8 cellular contexts compared by ENCODE assay signal in genomic region chr2:68467077-68467960, GRCh38. TPM values are rescaled to one million over a fixed set of nuclear protein-coding genes. Genes with fewer than 3 reads are reported as not detected.
DNase-seq lines count a peak whose midpoint lies in the region; ATAC-seq and TF ChIP-seq lines count a peak whose summit lies in the region.

Gene APLF (plus strand): TSS chr2:68467585. CDS start chr2:68467732, 147 bp downstream.
Gene FBXO48 (minus strand): TSS chr2:68467294. CDS start chr2:68465145, 2,149 bp downstream.

- no peaks in the 10 kb centered on the region for H3K9me3 Mint-ChIP-seq in immature natural killer cell

- ATAC-seq in GM19025 (IDR thresholded peaks at IDR 0.05; ENCODE audit: low read depth, unreplicated experiment): peak; percentile 92
- ATAC-seq in HG03280 (IDR thresholded peaks at IDR 0.05; ENCODE audit: unreplicated experiment): peak; percentile 96

- H3K4me3 Mint-ChIP-seq in immature natural killer cell: peak within 1 kb of the TSS; percentile 93 to 97 (median 96)

- no peaks in the 10 kb centered on the region for H3K27me3 ChIP-seq in smooth muscle cell (ENCODE audit: low read depth)

- peaks cover 18% of the 10 kb centered on the region for H3K79me2 ChIP-seq in smooth muscle cell (ENCODE audit: low read depth)

- H3K36me3 Mint-ChIP-seq in immature natural killer cell: no peaks in the 10 kb centered on the region

- peaks cover 10% of the 10 kb centered on the region for H3K4me1 ChIP-seq in smooth muscle cell (ENCODE audit: low read depth)

- no peaks in the 10 kb centered on the region for H4K20me1 ChIP-seq in smooth muscle cell (ENCODE audit: low read depth)

- TF ChIP-seq CTCF in AG09319 (IDR thresholded peaks at IDR 0.05; ENCODE audit: low read depth, low read length) (no peak), smooth muscle cell (IDR thresholded peaks at IDR 0.05; ENCODE audit: borderline replicate concordance, insufficient read depth, poor library complexity, severe bottlenecking) (no peak)

- peaks cover 21 to 31% of the 10 kb centered on the region in 2 donors for H3K4me1 Mint-ChIP-seq in immature natural killer cell

- H3K4me3 ChIP-seq in smooth muscle cell: peak within 1 kb of the TSS; percentile 94

- H3K4me2 ChIP-seq in smooth muscle cell: peak within 1 kb of the TSS; percentile 99

- H3K27ac Mint-ChIP-seq in immature natural killer cell: peak within 1 kb of the TSS; percentile 94 to 97 (median 95)

- DNase-seq in AG09319 (ENCODE audit: extremely low read depth, low read depth) (peak; percentile 97), NCI-H345 (lab: John Stamatoyannopoulos, UW) (peak; percentile 99), immature natural killer cell (peak; percentile 98 to 99 (median 99)), smooth muscle cell (lab: John Stamatoyannopoulos, UW; ENCODE audit: unreplicated experiment) (peak; percentile 90)
- DNase-seq in activated CD4-positive, CD25-positive, alpha-beta regulatory T cell (lab: John Stamatoyannopoulos, UW): peak; percentile 93 to 96 (median 94)
- DNase-seq in central memory CD4-positive, alpha-beta T cell: peak; percentile 99

- no peaks in the 10 kb centered on the region for H3K9me3 ChIP-seq in smooth muscle cell (replicated peaks; ENCODE audit: low read depth)

- under 1% methylated on average over 80 of the region's 82 CpGs for WGBS in smooth muscle cell (ENCODE audit: low lambda C conversion rate)

- H3K27me3 Mint-ChIP-seq in immature natural killer cell (ENCODE audit: low read depth in 3 of 3): peaks cover 2 to 18% (median 9%) of the 10 kb centered on the region in 3 donors

- H3F3A ChIP-seq in smooth muscle cell (ENCODE audit: low read depth): peaks cover 9% of the 10 kb centered on the region

- H2AFZ ChIP-seq in smooth muscle cell (ENCODE audit: low read depth): peak within 1 kb of the TSS; percentile 95

- H3K9ac ChIP-seq in smooth muscle cell (ENCODE audit: low read depth): peak within 1 kb of the TSS; percentile 99

- H3K27ac ChIP-seq in smooth muscle cell (ENCODE audit: low read depth): peak within 1 kb of the TSS; percentile 96

- H3K36me3 ChIP-seq in smooth muscle cell (ENCODE audit: low read depth): no peaks in the 10 kb centered on the region

RNA-seq across cellular contexts. Expression of gene APLF, which starts in this region (rescaled TPM):
- polyA plus RNA-seq in immature natural killer cell: under 1 TPM in 2 of 3 donors, not detected in 1; 0.74 to 0.97 TPM
- 8.0 and 9.2 TPM in 2 replicates for total RNA-seq in smooth muscle cell
- 2.6 and 3.4 TPM in 2 replicates for polyA plus RNA-seq in smooth muscle cell

RNA-seq across cellular contexts. Expression of gene FBXO48, which starts in this region (rescaled TPM):
- polyA plus RNA-seq in immature natural killer cell: under 1 TPM in 2 of 3 donors, not detected in 1; 0.28 to 0.39 TPM
- total RNA-seq in smooth muscle cell: 0.81 and 1.5 TPM in 2 replicates
- polyA plus RNA-seq in smooth muscle cell: 0.42 and 0.61 TPM in 2 replicates

Comparison
In these comparisons a context has a peak if more than half of its experiments do, and no peak if none do; other contexts are left out.
1. Peak in every context shown above with its lines: DNase-seq, ATAC-seq, H3K4me3 ChIP-seq and H3K27ac ChIP-seq.
2. Peak in DNase-seq in immature natural killer cell; RNA of the genes that start here not detected or under 1 TPM.